Comparison of ENCODE assay signal across 8 cellular contexts in the genomic region with DNA sequence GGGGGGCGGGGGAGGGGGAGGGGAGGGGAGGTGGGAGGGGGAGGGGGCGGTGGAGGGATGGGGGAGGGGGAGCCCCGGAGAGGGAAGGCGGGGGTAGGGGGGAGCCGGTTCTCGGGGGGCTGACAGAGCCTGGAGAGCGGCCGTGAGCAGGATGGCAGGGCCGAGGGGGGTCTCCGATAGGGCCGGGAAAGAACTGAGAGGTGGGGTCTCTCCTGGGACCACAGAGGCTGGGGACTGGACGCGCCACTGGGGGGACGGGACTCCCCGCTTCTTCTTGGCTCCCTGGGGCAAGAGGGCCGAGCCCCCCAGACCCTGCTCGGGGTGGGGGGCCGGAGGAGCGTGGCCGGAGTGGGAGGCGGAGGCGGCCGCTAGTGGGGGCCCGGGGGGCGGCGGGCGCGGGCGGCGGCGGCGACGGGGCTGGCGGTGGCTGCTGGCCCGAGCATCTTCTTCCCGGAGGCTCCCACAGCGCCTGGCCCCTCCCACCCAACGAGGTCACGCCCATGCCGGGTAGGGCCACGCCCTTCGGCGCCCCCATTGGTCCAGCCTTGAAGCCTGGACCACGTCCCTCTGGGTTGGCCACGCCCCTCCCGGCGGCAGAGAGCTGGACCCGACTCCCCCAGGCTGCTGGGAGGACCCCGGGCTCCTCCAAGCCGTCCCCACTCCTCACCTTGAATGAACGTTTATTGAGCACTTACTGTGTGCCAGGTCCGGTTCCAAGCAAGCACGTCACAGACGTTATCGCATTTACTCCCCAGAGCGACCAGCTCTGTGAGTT. TPM values are rescaled to one million over a fixed set of nuclear protein-coding genes. Genes with fewer than 3 reads are reported as not detected.
DNase-seq lines count a peak whose midpoint lies in the region; ATAC-seq and TF ChIP-seq lines count a peak whose summit lies in the region.

A gene with protein sequence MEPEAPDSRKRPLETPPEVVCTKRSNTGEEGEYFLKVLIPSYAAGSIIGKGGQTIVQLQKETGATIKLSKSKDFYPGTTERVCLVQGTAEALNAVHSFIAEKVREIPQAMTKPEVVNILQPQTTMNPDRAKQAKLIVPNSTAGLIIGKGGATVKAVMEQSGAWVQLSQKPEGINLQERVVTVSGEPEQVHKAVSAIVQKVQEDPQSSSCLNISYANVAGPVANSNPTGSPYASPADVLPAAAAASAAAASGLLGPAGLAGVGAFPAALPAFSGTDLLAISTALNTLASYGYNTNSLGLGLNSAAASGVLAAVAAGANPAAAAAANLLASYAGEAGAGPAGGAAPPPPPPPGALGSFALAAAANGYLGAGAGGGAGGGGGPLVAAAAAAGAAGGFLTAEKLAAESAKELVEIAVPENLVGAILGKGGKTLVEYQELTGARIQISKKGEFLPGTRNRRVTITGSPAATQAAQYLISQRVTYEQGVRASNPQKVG (minus strand): TSS at position 302 of the 775 bp plus-strand sequence. CDS start 514 bp downstream, outside the sequence.

- peak within 1 kb of the TSS; percentile 32 to 68 (median 60) for H3K4me3 ChIP-seq in heart left ventricle

- peak; percentile 56 for ATAC-seq in activated naive CD8-positive, alpha-beta T cell treated with anti-CD3 and anti-CD28 coated beads, Interleukin-2, amount 50 U/mL, for 24 hours
- ATAC-seq in heart left ventricle (peak; percentile 70 to 83 (median 77)), HG02610 (IDR thresholded peaks at IDR 0.05; ENCODE audit: unreplicated experiment) (no peak)

- H3K9me3 Mint-ChIP-seq in activated naive CD8-positive, alpha-beta T cell treated with anti-CD3 and anti-CD28 coated beads, Interleukin-2, amount 50 U/mL, for 24 hours: no peaks in the 10 kb centered on the region

- DNase-seq in activated CD4-positive, alpha-beta T cell treated with anti-CD3 and anti-CD28 coated beads for 48 hours: peak; percentile 77
- DNase-seq in activated CD4-positive, alpha-beta T cell treated with anti-CD3 and anti-CD28 coated beads for 4 hours: no peak
- peak; percentile 11 for DNase-seq in NCI-H524 treated with DMSO at 0.1 percent for 48 hours (lab: John Stamatoyannopoulos, UW)
- peak; percentile 58 for DNase-seq in activated naive CD8-positive, alpha-beta T cell treated with anti-CD3 and anti-CD28 coated beads, Interleukin-2, amount 50 U/mL, for 24 hours
- DNase-seq in heart left ventricle: peak; percentile 80 to 90 (median 82)
- peak; percentile 82 to 99 (median 96) for DNase-seq in posterior cingulate gyrus
- no peak for DNase-seq in activated gamma-delta T cell (lab: John Stamatoyannopoulos, UW)

- H3K36me3 ChIP-seq in heart left ventricle: no peaks in the 10 kb centered on the region

- H3K4me1 ChIP-seq in heart left ventricle: peaks cover 0 to 28% (median 6%) of the 10 kb centered on the region in 12 donors

- H3K27me3 Mint-ChIP-seq in activated naive CD8-positive, alpha-beta T cell treated with anti-CD3 and anti-CD28 coated beads, Interleukin-2, amount 50 U/mL, for 24 hours: peaks cover 65% of the 10 kb centered on the region

- H3K27me3 ChIP-seq in heart left ventricle: peaks cover 8 to 60% (median 43%) of the 10 kb centered on the region in 9 donors

- no peak within 1 kb of the TSS for H3K27ac Mint-ChIP-seq in activated naive CD8-positive, alpha-beta T cell treated with anti-CD3 and anti-CD28 coated beads, Interleukin-2, amount 50 U/mL, for 24 hours

- H3K4me1 Mint-ChIP-seq in activated naive CD8-positive, alpha-beta T cell treated with anti-CD3 and anti-CD28 coated beads, Interleukin-2, amount 50 U/mL, for 24 hours: peaks cover 13% of the 10 kb centered on the region

- 3 to 20% (median 4%) methylated on average over 9 to 55 of the region's 56 CpGs for WGBS in heart left ventricle, 4 donors

- intact Hi-C loops in heart left ventricle (cut with DNase I): no loop called here
- intact Hi-C loops in posterior cingulate gyrus (cut with DNase I): no loop called here

- H3K36me3 Mint-ChIP-seq in activated naive CD8-positive, alpha-beta T cell treated with anti-CD3 and anti-CD28 coated beads, Interleukin-2, amount 50 U/mL, for 24 hours (ENCODE audit: low read depth): no peaks in the 10 kb centered on the region

- peak within 1 kb of the TSS; percentile 67 to 92 (median 82) for H3K27ac ChIP-seq in heart left ventricle

- H3K9me3 ChIP-seq in heart left ventricle: no peaks in the 10 kb centered on the region

- peak in 1 of 2 donors; percentile 69 for TF ChIP-seq POLR2A in heart left ventricle (IDR thresholded peaks at IDR 0.05)

- no peak within 1 kb of the TSS for H3K4me3 Mint-ChIP-seq in activated naive CD8-positive, alpha-beta T cell treated with anti-CD3 and anti-CD28 coated beads, Interleukin-2, amount 50 U/mL, for 24 hours

- peak in 1 of 12 donors; percentile 8 for TF ChIP-seq CTCF in heart left ventricle (IDR thresholded peaks at IDR 0.05)

RNA-seq across cellular contexts. Expression of the gene that starts here (rescaled TPM):
- total RNA-seq in heart left ventricle: 10 to 100 TPM in 1 of 9 donors, 1 to 10 TPM in 8; 2.2 to 10.0 (median 4.8) TPM
- polyA plus RNA-seq in heart left ventricle: 1 to 10 TPM; 2.6 to 5.2 TPM

Comparison
In these comparisons a context has a peak if more than half of its experiments do, and no peak if none do; other contexts are left out.
1. DNase-seq: peak in activated CD4-positive, alpha-beta T cell treated with anti-CD3 and anti-CD28 coated beads for 48 hours (single experiment), NCI-H524 treated with DMSO at 0.1 percent for 48 hours (single experiment), activated naive CD8-positive, alpha-beta T cell treated with anti-CD3 and anti-CD28 coated beads, Interleukin-2, amount 50 U/mL, for 24 hours (single experiment), heart left ventricle (5 of 5) and posterior cingulate gyrus (10 of 10); none in activated CD4-positive, alpha-beta T cell treated with anti-CD3 and anti-CD28 coated beads for 4 hours (0 of 2) and activated gamma-delta T cell (single experiment).